ENCODE assay signal across 38 cellular contexts in genomic region chrX:76477352-76477751, GRCh38.
"Had no signal": no experiment of that assay in that cellular context is flagged by ENCODE, and none has a peak within 500 bp of the region (broad histone marks: within the 10 kb centered on the region; RNA-seq: fewer than 3 reads in every experiment).

No MANE protein-coding gene starts in this region.

- H3K4me3 ChIP-seq: ascending aorta, cardiac muscle cell had no signal

- DNase-seq: activated B cell treated with CpG ODN at 0.5 μM for 24 hours; activated CD4-positive, alpha-beta memory T cell treated with anti-CD3 and anti-CD28 coated beads for 36 hours; activated CD4-positive, alpha-beta T cell treated with anti-CD3 and anti-CD28 coated beads for 4 hours; activated CD4-positive, alpha-beta T cell treated with anti-CD3 and anti-CD28 coated beads, Interleukin-2, amount 10 ng/mL, durations not matched to agents 24 days and 14 days; activated CD4-positive, alpha-beta T cell treated with anti-CD3 and anti-CD28 coated beads, Interleukin-2, amount 50 U/mL, for 1 hour; activated CD4-positive, alpha-beta T cell treated with anti-CD3 and anti-CD28 coated beads, Interleukin-2, amount 50 U/mL, for 4 hours; activated CD4-positive, CD25-positive, alpha-beta regulatory T cell treated with anti-CD3 and anti-CD28 coated beads, Interleukin-2, amount 50 U/mL, for 72 hours; activated CD8-positive, alpha-beta memory T cell treated with anti-CD3 and anti-CD28 coated beads, Interleukin-2, amount 50 U/mL, for 4 hours; activated CD8-positive, alpha-beta T cell treated with anti-CD3 and anti-CD28 coated beads for 36 hours; activated effector memory CD4-positive, alpha-beta T cell treated with anti-CD3 and anti-CD28 coated beads, Interleukin-2, amount 50 U/mL, for 16 hours; activated gamma-delta T cell treated with Interleukin-2 at 50 U/mL for 16 hours; activated naive CD4-positive, alpha-beta T cell; activated naive CD4-positive, alpha-beta T cell treated with anti-CD3 and anti-CD28 coated beads, Interleukin-2, amount 10 ng/mL, durations not matched to agents 7 days and 5 days; activated naive CD8-positive, alpha-beta T cell treated with anti-CD3 and anti-CD28 coated beads, Interleukin-2, amount 10 ng/mL, durations not matched to agents 7 days and 5 days; activated naive CD8-positive, alpha-beta T cell treated with anti-CD3 and anti-CD28 coated beads, Interleukin-2, amount 50 U/mL, for 24 hours; activated T-cell treated with anti-CD3 and anti-CD28 coated beads for 4 hours; activated T-cell treated with anti-CD3 and anti-CD28 coated beads, Interleukin-2, amount 50 U/mL, for 1 hour; activated T-cell treated with anti-CD3 and anti-CD28 coated beads, Interleukin-2, amount 50 U/mL, for 4 hours; activated T-cell treated with anti-CD3 and anti-CD28 coated beads, Interleukin-2, amount 50 U/mL, for 72 hours; amygdala; anterior cingulate cortex; caudate nucleus; cerebellar nuclear complex; T-helper 2 cell; T-helper 9 cell had no signal

- H3K9me3 Mint-ChIP-seq: activated naive CD4-positive, alpha-beta T cell treated with anti-CD3 and anti-CD28 coated beads, Interleukin-2, amount 50 U/mL, for 24 hours; activated T-helper 1 cell treated with anti-CD3 and anti-CD28 coated beads, Interleukin-12 subunit alpha, Interleukin-12 subunit beta, Interleukin-2, Interleukin-4 antibody, amounts not matched to agents 30 ng/mL and 10 ng/mL and 1 ng/mL, durations not matched to agents 14 hours and 24 hours and 36 hours had no signal

- FAIRE-seq: bronchial epithelial cell, TTC549 had no signal

- H3K4me3 Mint-ChIP-seq: activated B cell treated with CpG ODN at 0.5 μM for 24 hours; activated CD4-positive, alpha-beta memory T cell treated with anti-CD3 and anti-CD28 coated beads for 36 hours; activated CD4-positive, alpha-beta T cell treated with anti-CD3 and anti-CD28 coated beads, Interleukin-2, amount 10 ng/mL, durations not matched to agents 24 days and 14 days; activated CD8-positive, alpha-beta T cell treated with anti-CD3 and anti-CD28 coated beads for 36 hours; activated naive CD4-positive, alpha-beta T cell treated with anti-CD3 and anti-CD28 coated beads, Interleukin-2, amount 10 ng/mL, durations not matched to agents 7 days and 5 days; activated naive CD4-positive, alpha-beta T cell treated with anti-CD3 and anti-CD28 coated beads, Interleukin-2, amount 50 U/mL, for 24 hours; activated naive CD8-positive, alpha-beta T cell; activated naive CD8-positive, alpha-beta T cell treated with anti-CD3 and anti-CD28 coated beads, Interleukin-2, amount 10 ng/mL, durations not matched to agents 7 days and 5 days; activated naive CD8-positive, alpha-beta T cell treated with anti-CD3 and anti-CD28 coated beads, Interleukin-2, amount 50 U/mL, for 24 hours; activated T-cell treated with anti-CD3 and anti-CD28 coated beads, Interleukin-2, amount 50 U/mL, for 4 hours; activated T-cell treated with anti-CD3 and anti-CD28 coated beads, Interleukin-2, amount 50 U/mL, for 72 hours; activated T-helper 1 cell treated with anti-CD3 and anti-CD28 coated beads, Interleukin-12 subunit alpha, Interleukin-12 subunit beta, Interleukin-2, Interleukin-4 antibody, amounts not matched to agents 30 ng/mL and 10 ng/mL and 1 ng/mL, durations not matched to agents 14 hours and 24 hours and 36 hours; activated T-helper 17 cell treated with anti-CD3 and anti-CD28 coated beads, Interleukin-2, amount 50 U/mL, for 72 hours; brain; central memory CD8-positive, alpha-beta T cell; T-helper 1 cell treated with Interleukin-12 subunit alpha and Interleukin-12 subunit beta and Interleukin-4 antibody, amounts not matched to agents 30 μg/mL and 1 μg/mL, for 36 hours; T-helper 2 cell treated with Interferon-gamma antibody and Interleukin-4, amounts not matched to agents 5 μg/mL and 100 μg/mL, for 36 hours had no signal

- H3K27me3 ChIP-seq: ascending aorta, cardiac muscle cell had no signal

- H3K27ac Mint-ChIP-seq: activated B cell treated with CpG ODN at 0.5 μM for 24 hours; activated CD4-positive, alpha-beta memory T cell treated with anti-CD3 and anti-CD28 coated beads for 36 hours; activated CD4-positive, alpha-beta T cell treated with anti-CD3 and anti-CD28 coated beads, Interleukin-2, amount 10 ng/mL, durations not matched to agents 24 days and 14 days; activated CD8-positive, alpha-beta T cell treated with anti-CD3 and anti-CD28 coated beads for 36 hours; activated naive CD4-positive, alpha-beta T cell treated with anti-CD3 and anti-CD28 coated beads, Interleukin-2, amount 10 ng/mL, durations not matched to agents 7 days and 5 days; activated naive CD4-positive, alpha-beta T cell treated with anti-CD3 and anti-CD28 coated beads, Interleukin-2, amount 50 U/mL, for 24 hours; activated naive CD8-positive, alpha-beta T cell; activated naive CD8-positive, alpha-beta T cell treated with anti-CD3 and anti-CD28 coated beads, Interleukin-2, amount 10 ng/mL, durations not matched to agents 7 days and 5 days; activated naive CD8-positive, alpha-beta T cell treated with anti-CD3 and anti-CD28 coated beads, Interleukin-2, amount 50 U/mL, for 24 hours; activated T-cell treated with anti-CD3 and anti-CD28 coated beads, Interleukin-2, amount 50 U/mL, for 72 hours; activated T-helper 1 cell treated with anti-CD3 and anti-CD28 coated beads, Interleukin-12 subunit alpha, Interleukin-12 subunit beta, Interleukin-2, Interleukin-4 antibody, amounts not matched to agents 30 ng/mL and 10 ng/mL and 1 ng/mL, durations not matched to agents 14 hours and 24 hours and 36 hours; activated T-helper 17 cell treated with anti-CD3 and anti-CD28 coated beads, Interleukin-2, amount 50 U/mL, for 72 hours; brain; T-helper 1 cell treated with Interleukin-12 subunit alpha and Interleukin-12 subunit beta and Interleukin-4 antibody, amounts not matched to agents 30 μg/mL and 1 μg/mL, for 36 hours; T-helper 2 cell treated with Interferon-gamma antibody and Interleukin-4, amounts not matched to agents 5 μg/mL and 100 μg/mL, for 36 hours had no signal

- H3K27ac ChIP-seq: ascending aorta, cardiac muscle cell, VCaP had no signal

- H3K36me3 Mint-ChIP-seq: activated CD4-positive, alpha-beta memory T cell treated with anti-CD3 and anti-CD28 coated beads for 36 hours; activated naive CD4-positive, alpha-beta T cell treated with anti-CD3 and anti-CD28 coated beads, Interleukin-2, amount 10 ng/mL, durations not matched to agents 7 days and 5 days; activated naive CD8-positive, alpha-beta T cell treated with anti-CD3 and anti-CD28 coated beads, Interleukin-2, amount 10 ng/mL, durations not matched to agents 7 days and 5 days; brain had no signal

- H3K4me1 ChIP-seq: ascending aorta had no signal

- H3K27me3 Mint-ChIP-seq: activated B cell treated with CpG ODN at 0.5 μM for 24 hours; activated CD4-positive, alpha-beta memory T cell treated with anti-CD3 and anti-CD28 coated beads for 36 hours; activated CD4-positive, alpha-beta T cell treated with anti-CD3 and anti-CD28 coated beads, Interleukin-2, amount 10 ng/mL, durations not matched to agents 24 days and 14 days; activated CD8-positive, alpha-beta T cell treated with anti-CD3 and anti-CD28 coated beads for 36 hours; activated naive CD4-positive, alpha-beta T cell treated with anti-CD3 and anti-CD28 coated beads, Interleukin-2, amount 10 ng/mL, durations not matched to agents 7 days and 5 days; activated naive CD4-positive, alpha-beta T cell treated with anti-CD3 and anti-CD28 coated beads, Interleukin-2, amount 50 U/mL, for 24 hours; activated naive CD8-positive, alpha-beta T cell; activated naive CD8-positive, alpha-beta T cell treated with anti-CD3 and anti-CD28 coated beads, Interleukin-2, amount 10 ng/mL, durations not matched to agents 7 days and 5 days; activated naive CD8-positive, alpha-beta T cell treated with anti-CD3 and anti-CD28 coated beads, Interleukin-2, amount 50 U/mL, for 24 hours; activated T-helper 17 cell treated with anti-CD3 and anti-CD28 coated beads, Interleukin-2, amount 50 U/mL, for 72 hours; central memory CD8-positive, alpha-beta T cell had no signal

- H3K36me3 ChIP-seq: ascending aorta, cardiac muscle cell had no signal

- H3K4me1 Mint-ChIP-seq: activated B cell treated with CpG ODN at 0.5 μM for 24 hours; activated CD4-positive, alpha-beta T cell treated with anti-CD3 and anti-CD28 coated beads, Interleukin-2, amount 10 ng/mL, durations not matched to agents 24 days and 14 days; activated naive CD4-positive, alpha-beta T cell treated with anti-CD3 and anti-CD28 coated beads, Interleukin-2, amount 10 ng/mL, durations not matched to agents 7 days and 5 days; activated naive CD4-positive, alpha-beta T cell treated with anti-CD3 and anti-CD28 coated beads, Interleukin-2, amount 50 U/mL, for 24 hours; activated naive CD8-positive, alpha-beta T cell treated with anti-CD3 and anti-CD28 coated beads, Interleukin-2, amount 10 ng/mL, durations not matched to agents 7 days and 5 days; activated naive CD8-positive, alpha-beta T cell treated with anti-CD3 and anti-CD28 coated beads, Interleukin-2, amount 50 U/mL, for 24 hours; activated T-helper 17 cell treated with anti-CD3 and anti-CD28 coated beads, Interleukin-2, amount 50 U/mL, for 72 hours; brain; central memory CD8-positive, alpha-beta T cell had no signal

- ATAC-seq: activated CD8-positive, alpha-beta T cell treated with anti-CD3 and anti-CD28 coated beads for 36 hours; activated naive CD8-positive, alpha-beta T cell treated with anti-CD3 and anti-CD28 coated beads, Interleukin-2, amount 50 U/mL, for 24 hours; activated T-cell treated with anti-CD3 and anti-CD28 coated beads, Interleukin-2, amount 50 U/mL, for 4 hours; activated T-cell treated with anti-CD3 and anti-CD28 coated beads, Interleukin-2, amount 50 U/mL, for 72 hours; activated T-helper 17 cell treated with anti-CD3 and anti-CD28 coated beads, Interleukin-2, amount 50 U/mL, for 72 hours had no signal
